In the genomic region with DNA sequence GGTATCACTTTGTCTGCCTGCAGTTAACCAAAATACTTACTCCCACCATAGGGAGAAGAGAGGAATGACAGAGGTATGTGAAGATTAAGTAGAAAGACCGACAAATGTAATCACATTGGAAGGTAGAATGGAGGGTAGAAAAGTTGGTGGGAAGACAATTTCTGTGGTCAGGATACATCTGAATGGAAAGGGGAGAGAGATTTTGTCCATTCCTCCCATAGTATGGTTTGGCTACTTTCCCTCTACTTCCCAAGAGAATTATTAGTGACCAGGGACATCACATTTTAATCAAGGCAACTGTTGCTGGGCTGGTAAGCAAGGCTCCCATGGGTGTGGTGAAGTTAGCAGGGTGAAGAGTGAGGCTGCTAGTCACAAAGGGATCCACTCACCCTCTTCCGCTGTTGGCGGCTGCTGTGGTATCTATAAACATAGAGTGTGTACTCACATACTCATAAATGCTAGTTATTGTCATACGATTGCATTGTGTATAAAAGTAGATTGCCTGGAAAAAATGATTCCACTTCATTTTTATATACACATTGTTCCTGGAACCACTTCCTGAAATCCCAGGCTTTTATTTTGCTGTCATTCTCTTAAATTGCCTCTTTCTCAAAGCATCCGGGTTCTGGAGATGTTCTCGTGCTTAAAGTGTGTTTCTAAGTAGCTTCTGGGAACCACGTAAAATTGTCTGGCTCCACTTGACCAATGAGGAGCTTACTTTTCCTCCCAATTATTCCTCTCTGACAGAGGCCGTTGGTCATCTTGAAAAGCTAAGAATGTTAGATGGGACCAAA, we compare ENCODE assay signal across 11 cellular contexts.
DNase-seq lines count a peak whose midpoint lies in the region; ATAC-seq and TF ChIP-seq lines count a peak whose summit lies in the region.
"Had no signal": no experiment of that assay in that cellular context is flagged by ENCODE, and none has a peak within 500 bp of the region (broad histone marks: within the 10 kb centered on the region; RNA-seq: fewer than 3 reads in every experiment).

No MANE protein-coding gene starts in this region.

- H3K27ac ChIP-seq in testis, result no peak overlapping the region
- no peak overlapping the region for H3K27ac ChIP-seq in neural progenitor cell

- TF ChIP-seq POLR2A in testis (IDR thresholded peaks at IDR 0.05), result no peak

- peaks cover 48% of the 10 kb centered on the region for H3K4me1 Mint-ChIP-seq in activated T-helper 17 cell treated with anti-CD3 and anti-CD28 coated beads, Interleukin-2, amount 50 U/mL, for 72 hours
- H3K4me1 Mint-ChIP-seq in memory B cell (peaks cover 29% of the 10 kb centered on the region), neural progenitor cell (peaks cover 39% of the 10 kb centered on the region)

- H3K9me3 ChIP-seq in testis (no peaks in the 10 kb centered on the region), neural progenitor cell (ENCODE audit: low read depth) (no peaks in the 10 kb centered on the region)

- H3K9ac ChIP-seq in neural progenitor cell, result no peak overlapping the region

- 84 to 90% methylated on average over 8 of the region's 8 CpGs for WGBS in testis, 2 donors

- H3K79me2 ChIP-seq in neural progenitor cell (ENCODE audit: low read depth), result no peaks in the 10 kb centered on the region

- no peaks in the 10 kb centered on the region for H3K27me3 Mint-ChIP-seq in activated T-helper 17 cell treated with anti-CD3 and anti-CD28 coated beads, Interleukin-2, amount 50 U/mL, for 72 hours
- H3K27me3 Mint-ChIP-seq in memory B cell, result no peaks in the 10 kb centered on the region
- H3K27me3 Mint-ChIP-seq in neural progenitor cell (ENCODE audit: insufficient read depth, low read depth), result peaks cover 2% of the 10 kb centered on the region

- TF ChIP-seq CTCF in omental fat pad (IDR thresholded peaks at IDR 0.05) (no peak), testis (IDR thresholded peaks at IDR 0.05) (no peak), neural progenitor cell (IDR thresholded peaks at IDR 0.05) (no peak)

- H3K36me3 Mint-ChIP-seq in activated T-helper 17 cell treated with anti-CD3 and anti-CD28 coated beads, Interleukin-2, amount 50 U/mL, for 72 hours (ENCODE audit: low read depth), result no peaks in the 10 kb centered on the region
- H3K36me3 Mint-ChIP-seq in memory B cell (no peaks in the 10 kb centered on the region), neural progenitor cell (peaks cover 2% of the 10 kb centered on the region)

- intact Hi-C loops in testis (cut with DNase I; ENCODE audit: low total_unique reads), result no loop called here

- peaks cover 11% of the 10 kb centered on the region for H3K4me1 ChIP-seq in testis
- H3K4me1 ChIP-seq in neural progenitor cell, result peaks cover 15% of the 10 kb centered on the region

- H3K9me3 Mint-ChIP-seq in activated T-helper 17 cell treated with anti-CD3 and anti-CD28 coated beads, Interleukin-2, amount 50 U/mL, for 72 hours, result no peaks in the 10 kb centered on the region
- H3K9me3 Mint-ChIP-seq in memory B cell, result no peaks in the 10 kb centered on the region
- H3K9me3 Mint-ChIP-seq in neural progenitor cell, result no peaks in the 10 kb centered on the region

- peak overlapping the region; percentile 70 for H3K27ac Mint-ChIP-seq in activated T-helper 17 cell treated with anti-CD3 and anti-CD28 coated beads, Interleukin-2, amount 50 U/mL, for 72 hours
- peak overlapping the region; percentile 21 for H3K27ac Mint-ChIP-seq in memory B cell
- no peak overlapping the region for H3K27ac Mint-ChIP-seq in neural progenitor cell

- no peaks in the 10 kb centered on the region for H3K36me3 ChIP-seq in testis (ENCODE audit: low read depth, missing control alignments)
- no peaks in the 10 kb centered on the region for H3K36me3 ChIP-seq in neural progenitor cell

- H4K20me1 ChIP-seq in neural progenitor cell (ENCODE audit: low read depth), result no peaks in the 10 kb centered on the region

- H3K4me2 ChIP-seq in neural progenitor cell, result no peak overlapping the region

- H2AFZ ChIP-seq in neural progenitor cell (replicated peaks), result no peak overlapping the region

- H3K4me3 Mint-ChIP-seq in activated T-helper 17 cell treated with anti-CD3 and anti-CD28 coated beads, Interleukin-2, amount 50 U/mL, for 72 hours, result peak overlapping the region; percentile 55
- H3K4me3 Mint-ChIP-seq in memory B cell (no peak overlapping the region), neural progenitor cell (no peak overlapping the region)

- peak; percentile 30 for DNase-seq in stimulated activated CD4-positive, alpha-beta T cell treated with anti-CD3 and anti-CD28 coated beads, Interleukin-1b, Interleukin-23, amount 100 ng/mL, for 48 hours
- DNase-seq in stimulated activated CD4-positive, alpha-beta T cell treated with anti-CD3 and anti-CD28 coated beads, Interleukin-4, amount 100 ng/mL, for 24 hours, result no peak
- DNase-seq in memory B cell (ENCODE audit: low spot score in 2 of 2) (no peak), omental fat pad (ENCODE audit: low spot score) (no peak), testis (no peak), neural progenitor cell (ENCODE audit: low spot score) (no peak)
- DNase-seq: DMS 273 treated with DMSO at 0.1 percent for 48 hours, NCI-H82, nucleus accumbens had no signal

- H3K4me3 ChIP-seq in testis (no peak overlapping the region), neural progenitor cell (no peak overlapping the region)

- ATAC-seq in activated T-helper 17 cell treated with anti-CD3 and anti-CD28 coated beads, Interleukin-2, amount 50 U/mL, for 72 hours (replicated peaks), result peak; percentile 90
- ATAC-seq in memory B cell (ENCODE audit: low read depth) (peak; percentile 33), GM19324 (IDR thresholded peaks at IDR 0.05; ENCODE audit: low FRiP score, unreplicated experiment) (no peak), omental fat pad (ENCODE audit: low FRiP score) (no peak)

- H3F3A ChIP-seq in neural progenitor cell (ENCODE audit: low read depth), result no peaks in the 10 kb centered on the region

- H3K27me3 ChIP-seq in testis (no peaks in the 10 kb centered on the region), neural progenitor cell (no peaks in the 10 kb centered on the region)

Comparison
In these comparisons a context has a peak if more than half of its experiments do, and no peak if none do; other contexts are left out.
1. ATAC-seq: peak in activated T-helper 17 cell treated with anti-CD3 and anti-CD28 coated beads, Interleukin-2, amount 50 U/mL, for 72 hours (single experiment) and memory B cell (single experiment); none in GM19324 (single experiment) and omental fat pad (single experiment).